1 cellular context compared by ENCODE assay signal in genomic region chr1:155499953-155500621, GRCh38.
A peak's percentile ranks its signal among the peaks of the same experiment; 100 is the strongest.
TF ChIP-seq lines count a peak whose summit lies in the region.

No MANE protein-coding gene starts in this region.

TF ChIP-seq in H1, 55 proteins besides CTCF, POLR2A, EP300 and RAD21 (continued from another document):
- peak; percentile 72 for TF ChIP-seq CHD7 (IDR thresholded peaks at IDR 0.05; ENCODE audit: insufficient replicate concordance, low read length)
